Comparison of ENCODE assay signal across 8 cellular contexts in genomic region chr18:35040638-35040987, GRCh38. TPM values are rescaled to one million over a fixed set of nuclear protein-coding genes. Genes with fewer than 3 reads are reported as not detected.
DNase-seq lines count a peak whose midpoint lies in the region; ATAC-seq and TF ChIP-seq lines count a peak whose summit lies in the region.

No MANE protein-coding gene starts in this region.

- H3K4me1 Mint-ChIP-seq in activated CD4-positive, alpha-beta T cell treated with anti-CD3 and anti-CD28 coated beads, Interleukin-2, amount 10 ng/mL, durations not matched to agents 7 days and 5 days = peaks cover 45% of the 10 kb centered on the region

- peaks cover 5% of the 10 kb centered on the region for H3K36me3 Mint-ChIP-seq in activated CD4-positive, alpha-beta T cell treated with anti-CD3 and anti-CD28 coated beads, Interleukin-2, amount 10 ng/mL, durations not matched to agents 7 days and 5 days (ENCODE audit: low read depth)

- H3K27me3 ChIP-seq in adipocyte (replicated peaks; ENCODE audit: control insufficient read depth, insufficient read depth, low read length) = no peaks in the 10 kb centered on the region
- no peaks in the 10 kb centered on the region for H3K27me3 ChIP-seq in right lobe of liver
- no peaks in the 10 kb centered on the region for H3K27me3 ChIP-seq in thymus (ENCODE audit: control insufficient read depth, insufficient read depth)

- ATAC-seq in right lobe of liver = no peak

- H3K9me3 Mint-ChIP-seq in activated CD4-positive, alpha-beta T cell treated with anti-CD3 and anti-CD28 coated beads, Interleukin-2, amount 10 ng/mL, durations not matched to agents 7 days and 5 days = no peaks in the 10 kb centered on the region

- peak overlapping the region; percentile 94 for H3K4me3 ChIP-seq in adipocyte (ENCODE audit: low read length)
- peak overlapping the region; percentile 66 to 84 (median 77) for H3K4me3 ChIP-seq in right lobe of liver
- peak overlapping the region; percentile 94 for H3K4me3 ChIP-seq in thymus (ENCODE audit: low read length)
- no peak overlapping the region for H3K4me3 ChIP-seq in lower leg skin (ENCODE audit: low read depth, poor library complexity, severe bottlenecking)

- TF ChIP-seq POLR2A in right lobe of liver (IDR thresholded peaks at IDR 0.05) (no peak), lower leg skin (IDR thresholded peaks at IDR 0.05) (no peak)

- H3K27me3 Mint-ChIP-seq in activated CD4-positive, alpha-beta T cell treated with anti-CD3 and anti-CD28 coated beads, Interleukin-2, amount 10 ng/mL, durations not matched to agents 7 days and 5 days = no peaks in the 10 kb centered on the region

- peak overlapping the region; percentile 89 for H3K4me3 Mint-ChIP-seq in activated CD4-positive, alpha-beta T cell treated with anti-CD3 and anti-CD28 coated beads, Interleukin-2, amount 10 ng/mL, durations not matched to agents 7 days and 5 days

- intact Hi-C loops in right lobe of liver (cut with DNase I) (no loop called here), lower leg skin (cut with DNase I; ENCODE audit: low total_unique reads) (no loop called here)

- POLR2A ChIA-PET in activated CD4-positive, alpha-beta T cell treated with anti-CD3 and anti-CD28 coated beads, Interleukin-2, amount 10 ng/mL, durations not matched to agents 7 days and 5 days (lab: Charles Lee) = interaction anchor here (0.6 to 2.1 kb wide), 3 partner anchors 11 to 248 kb away, joined by 3 to 11 read pairs (median 3); no protein-coding TSS in a partner anchor

- peaks cover 21% of the 10 kb centered on the region for H3K4me1 ChIP-seq in adipocyte (ENCODE audit: control insufficient read depth, insufficient read depth, low read length)
- peaks cover 0 to 12% (median 5%) of the 10 kb centered on the region in 4 donors for H3K4me1 ChIP-seq in right lobe of liver
- H3K4me1 ChIP-seq in thymus (ENCODE audit: control insufficient read depth, insufficient read depth, low read length) = peaks cover 17% of the 10 kb centered on the region

- CTCF ChIA-PET in activated CD4-positive, alpha-beta T cell treated with anti-CD3 and anti-CD28 coated beads, Interleukin-2, amount 10 ng/mL, durations not matched to agents 7 days and 5 days (lab: Charles Lee) = interaction anchor here (1.3 to 4.2 kb wide), 6 partner anchors 10 to 433 kb away, joined by 3 to 30 read pairs (median 5); no protein-coding TSS in a partner anchor

- peak overlapping the region; percentile 84 for H3K9ac ChIP-seq in adipocyte (ENCODE audit: low read length)

- no peak for TF ChIP-seq CTCF in right lobe of liver (IDR thresholded peaks at IDR 0.05)
- TF ChIP-seq CTCF in GM10266 (IDR thresholded peaks at IDR 0.05; ENCODE audit: control insufficient read depth, insufficient read depth, low read depth, missing control alignments) = no peak
- TF ChIP-seq CTCF in lower leg skin (IDR thresholded peaks at IDR 0.05) = no peak

- H3K36me3 ChIP-seq in adipocyte (ENCODE audit: control insufficient read depth, insufficient read depth, low read length, severe bottlenecking) (no peaks in the 10 kb centered on the region), right lobe of liver (no peaks in the 10 kb centered on the region), thymus (ENCODE audit: control insufficient read depth, insufficient read depth) (no peaks in the 10 kb centered on the region)

- H3K27ac Mint-ChIP-seq in activated CD4-positive, alpha-beta T cell treated with anti-CD3 and anti-CD28 coated beads, Interleukin-2, amount 10 ng/mL, durations not matched to agents 7 days and 5 days = peak overlapping the region; percentile 95

- no peaks in the 10 kb centered on the region for H3K9me3 ChIP-seq in adipocyte (ENCODE audit: control insufficient read depth, low read length)
- H3K9me3 ChIP-seq in right lobe of liver = no peaks in the 10 kb centered on the region
- H3K9me3 ChIP-seq in thymus (ENCODE audit: control insufficient read depth) = peaks cover 1% of the 10 kb centered on the region

- H3K27ac ChIP-seq in right lobe of liver (peak overlapping the region in 2 of 3 donors; percentile 85 to 95), thymus (ENCODE audit: low read depth) (peak overlapping the region; percentile 98)

- DNase-seq in activated CD4-positive, alpha-beta T cell treated with anti-CD3 and anti-CD28 coated beads, Interleukin-2, amount 10 ng/mL, durations not matched to agents 7 days and 5 days = no peak
- DNase-seq in activated CD4-positive, alpha-beta T cell treated with anti-CD3 and anti-CD28 coated beads, Interleukin-2, amount 50 U/mL, for 48 hours = no peak
- DNase-seq in adipocyte (ENCODE audit: low read depth) (no peak), right lobe of liver (no peak), GM10266 (ENCODE audit: extremely low spot score) (no peak), lower leg skin (ENCODE audit: low spot score in 2 of 2) (no peak), T-helper 9 cell (no peak)

RNA-seq across cellular contexts. Expression of gene MAPRE2, which starts 0.6 kb away (rescaled TPM):
- total RNA-seq in activated CD4-positive, alpha-beta T cell treated with anti-CD3 and anti-CD28 coated beads, Interleukin-2, amount 10 ng/mL, durations not matched to agents 7 days and 5 days = 10 to 100 TPM; 48.6 to 61.9 TPM
- total RNA-seq in right lobe of liver (10 to 100 TPM; 17.0 to 25.9 (median 21.5) TPM), lower leg skin (10 to 100 TPM; 21.8 to 57.7 (median 40.0) TPM)
- polyA plus RNA-seq in thymus = 41.2 TPM
